Comparison of ENCODE assay signal across 20 cellular contexts in genomic region chrX:79466636-79467035, GRCh38.
DNase-seq lines count a peak whose midpoint lies in the region; ATAC-seq, FAIRE-seq and TF ChIP-seq lines count a peak whose summit lies in the region.
"Had no signal": no experiment of that assay in that cellular context is flagged by ENCODE, and none has a peak within 500 bp of the region (broad histone marks: within the 10 kb centered on the region; RNA-seq: fewer than 3 reads in every experiment).

No MANE protein-coding gene starts in this region.

- H4K20me1 ChIP-seq in Karpas-422 (ENCODE audit: insufficient read depth, low read depth, low read length) (no peaks in the 10 kb centered on the region), SK-N-SH (ENCODE audit: insufficient read depth) (no peaks in the 10 kb centered on the region)

- H3K27ac ChIP-seq in Karpas-422 (ENCODE audit: low read length) (no peak overlapping the region), SK-N-SH (ENCODE audit: low read depth in 2 of 2, low read length in 1 of 2) (no peak overlapping the region)

- TF ChIP-seq CTCF in SK-N-SH (IDR thresholded peaks at IDR 0.05): no peak

- H2AFZ ChIP-seq in Karpas-422 (ENCODE audit: low read length) (no peak overlapping the region), SK-N-SH (ENCODE audit: low read depth) (no peak overlapping the region)

- no peak for TF ChIP-seq RAD21 in SK-N-SH (IDR thresholded peaks at IDR 0.05; ENCODE audit: low read length)

- ATAC-seq in HG02885 (IDR thresholded peaks at IDR 0.05; ENCODE audit: poor library complexity, unreplicated experiment) (peak; percentile 54), GM21717 (IDR thresholded peaks at IDR 0.05; ENCODE audit: unreplicated experiment) (no peak)

- no peaks in the 10 kb centered on the region for H3K36me3 ChIP-seq in Karpas-422 (ENCODE audit: insufficient read depth, low read length)
- no peaks in the 10 kb centered on the region for H3K36me3 ChIP-seq in SK-N-SH (replicated peaks in 1 of 2; ENCODE audit: control insufficient read depth in 1 of 2, insufficient read depth in 2 of 2, low read length in 1 of 2)

- H3K4me1 ChIP-seq in Karpas-422 (ENCODE audit: low read length) (no peaks in the 10 kb centered on the region), SK-N-SH (ENCODE audit: control insufficient read depth in 1 of 2, insufficient read depth in 2 of 2, low read depth in 1 of 2, low read length in 1 of 2) (no peaks in the 10 kb centered on the region)

- POLR2A ChIA-PET in SK-N-SH (lab: Yijun Ruan, JAX): no interaction called here

- CTCF ChIA-PET in SK-N-SH (lab: Yijun Ruan, JAX): no interaction called here

- no peaks in the 10 kb centered on the region for H3K79me2 ChIP-seq in Karpas-422 (ENCODE audit: low read length)
- no peaks in the 10 kb centered on the region for H3K79me2 ChIP-seq in SK-N-SH (ENCODE audit: insufficient read depth)

- H3K9ac ChIP-seq in Karpas-422 (ENCODE audit: low read length) (no peak overlapping the region), SK-N-SH (no peak overlapping the region)

- TF ChIP-seq EP300 in SK-N-SH (IDR thresholded peaks at IDR 0.05; ENCODE audit: borderline replicate concordance in 1 of 2, low read depth in 1 of 2, low read length in 1 of 2): no peak

- no peaks in the 10 kb centered on the region for H3K27me3 ChIP-seq in Karpas-422 (ENCODE audit: low read length)
- H3K27me3 ChIP-seq in SK-N-SH (ENCODE audit: insufficient read depth): no peaks in the 10 kb centered on the region

- H3F3A ChIP-seq in SK-N-SH (replicated peaks; ENCODE audit: insufficient read depth): no peaks in the 10 kb centered on the region

- FAIRE-seq in GM19239 (lab: Jason Lieb, UNC): peak; percentile 82
- FAIRE-seq: GM12892 had no signal

- no peak for DNase-seq in GM19239 (ENCODE audit: insufficient read length, low spot score)
- DNase-seq in Karpas-422: no peak
- DNase-seq in HUDEP-2 (lab: John Stamatoyannopoulos, UW; ENCODE audit: unreplicated experiment in 76 of 76): no peak
- no peak for DNase-seq in SK-N-SH
- no peak for DNase-seq in NCI-H2196 (lab: John Stamatoyannopoulos, UW; ENCODE audit: unreplicated experiment)
- DNase-seq: CD4-positive, alpha-beta T cell; COR-L47; DMS79 treated with DMSO at 0.1 percent for 48 hours; Kasumi-1; NCI-H1417; NCI-H1694 treated with DMSO at 0.1 percent for 48 hours; NCI-H2081 treated with DMSO at 0.1 percent for 48 hours; NCI-H2171 treated with DMSO at 0.1 percent for 48 hours; NCI-H446 treated with DMSO at 0.1 percent for 48 hours; NCI-H526 treated with DMSO at 0.1 percent for 48 hours; SIG-M5; T-helper 1 cell had no signal

- H3K4me2 ChIP-seq in Karpas-422 (ENCODE audit: low read depth, low read length, poor library complexity, severe bottlenecking) (no peak overlapping the region), SK-N-SH (no peak overlapping the region)

- H3K9me2 ChIP-seq in Karpas-422 (replicated peaks; ENCODE audit: insufficient read depth, low read length) (no peaks in the 10 kb centered on the region), SK-N-SH (no peaks in the 10 kb centered on the region)

- H3K4me3 ChIP-seq in Karpas-422 (ENCODE audit: low read length) (0 out of 2 replicates have a peak overlapping the region, but pooled peaks have one; percentile 19), SK-N-SH (ENCODE audit: low read depth in 2 of 2, low read length in 1 of 2) (no peak overlapping the region)

- H3K9me3 ChIP-seq in Karpas-422 (ENCODE audit: low read length) (peaks cover 46% of the 10 kb centered on the region), SK-N-SH (no peaks in the 10 kb centered on the region)

TF ChIP-seq in SK-N-SH, 30 proteins besides CTCF, POLR2A, EP300 and RAD21:
- TF ChIP-seq RFX5 (IDR thresholded peaks at IDR 0.05; ENCODE audit: low read length): no peak
- no peak for TF ChIP-seq SIN3A (IDR thresholded peaks at IDR 0.05; ENCODE audit: borderline replicate concordance, low read depth, low read length)
- no peak for TF ChIP-seq EZH2phosphoT487 (IDR thresholded peaks at IDR 0.05; ENCODE audit: borderline replicate concordance, low read depth)
- no peak for TF ChIP-seq MXI1 (IDR thresholded peaks at IDR 0.05; ENCODE audit: low read depth, low read length)
- no peak for TF ChIP-seq FOSL2 (IDR thresholded peaks at IDR 0.05; ENCODE audit: borderline replicate concordance, low read depth)
- no peak for TF ChIP-seq FOXM1 (IDR thresholded peaks at IDR 0.05; ENCODE audit: low read depth)
- TF ChIP-seq SMC3 (IDR thresholded peaks at IDR 0.05; ENCODE audit: low read depth, low read length): no peak
- TF ChIP-seq USF1 (IDR thresholded peaks at IDR 0.05; ENCODE audit: borderline replicate concordance, low read depth): no peak
- no peak for TF ChIP-seq GABPA (IDR thresholded peaks at IDR 0.05; ENCODE audit: low read depth)
- TF ChIP-seq PBX3 (IDR thresholded peaks at IDR 0.05): no peak
- TF ChIP-seq MAX (IDR thresholded peaks at IDR 0.05; ENCODE audit: low read depth): no peak
- no peak for TF ChIP-seq ZBTB33 (IDR thresholded peaks at IDR 0.05; ENCODE audit: borderline replicate concordance, low read depth)
- TF ChIP-seq IRF3 (IDR thresholded peaks at IDR 0.05; ENCODE audit: low read depth, low read length): no peak
- TF ChIP-seq POLR2AphosphoS5 (IDR thresholded peaks at IDR 0.05; ENCODE audit: low read depth, low read length): no peak
- no peak for TF ChIP-seq CHD2 (IDR thresholded peaks at IDR 0.05; ENCODE audit: low read length, partially characterized antibody)
